8 cellular contexts compared by ENCODE assay signal in the genomic region with DNA sequence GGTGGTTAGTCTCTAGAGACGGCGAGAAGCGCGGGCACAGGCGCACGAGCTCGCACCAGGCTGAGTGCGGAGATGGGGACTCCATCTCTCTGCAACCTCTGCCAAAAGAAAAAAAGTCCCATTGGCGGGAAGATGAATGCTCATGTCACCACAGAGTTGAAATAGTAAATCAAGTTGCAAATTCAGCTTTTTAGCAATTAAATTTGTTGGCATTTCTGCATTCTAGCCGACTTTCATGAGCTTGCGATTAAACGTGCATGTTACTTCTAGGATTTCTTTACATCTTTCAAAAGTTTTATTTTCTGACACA. TPM values are rescaled to one million over a fixed set of nuclear protein-coding genes. Genes with fewer than 3 reads are reported as not detected.
DNase-seq lines count a peak whose midpoint lies in the region; ATAC-seq, FAIRE-seq and TF ChIP-seq lines count a peak whose summit lies in the region.

No MANE protein-coding gene starts in this region.

- peaks cover 34% of the 10 kb centered on the region for H3K4me1 Mint-ChIP-seq in stimulated activated naive CD8-positive, alpha-beta T cell treated with anti-CD3 and anti-CD28 coated beads, Interleukin-15, amount 100 ng/mL, for 72 hours

- peak overlapping the region; percentile 84 to 94 for H3K4me3 Mint-ChIP-seq in stimulated activated naive CD8-positive, alpha-beta T cell treated with anti-CD3 and anti-CD28 coated beads, Interleukin-15, amount 100 ng/mL, for 72 hours

- TF ChIP-seq CTCF in A673 (conservative IDR thresholded peaks at IDR 0.05; ENCODE audit: low read depth, low read length) (no peak), GM06990 (IDR thresholded peaks at IDR 0.05; ENCODE audit: insufficient read depth, low read length, poor library complexity, severe bottlenecking) (no peak), kidney (IDR thresholded peaks at IDR 0.05; ENCODE audit: borderline replicate concordance, extremely low read depth, insufficient read depth) (no peak)

- H3K9me3 Mint-ChIP-seq in stimulated activated naive CD8-positive, alpha-beta T cell treated with anti-CD3 and anti-CD28 coated beads, Interleukin-15, amount 100 ng/mL, for 72 hours = no peaks in the 10 kb centered on the region

- CTCF ChIA-PET in A673 (lab: Charles Lee) = no interaction called here

- intact Hi-C loops in A673 (cut with micrococcal nuclease; ENCODE audit: unreplicated experiment) (no loop called here), kidney (cut with DNase I) (no loop called here)

- peaks cover 19% of the 10 kb centered on the region for H3K4me1 ChIP-seq in A673 (ENCODE audit: insufficient read depth, low read length, poor library complexity, severe bottlenecking)
- peaks cover 3 to 4% of the 10 kb centered on the region in 2 donors for H3K4me1 ChIP-seq in kidney (ENCODE audit: control insufficient read depth in 1 of 2, insufficient read depth in 1 of 2, low read depth in 1 of 2, low read length in 2 of 2)

- H3K9me3 ChIP-seq in A673 (ENCODE audit: low read depth, low read length, poor library complexity, severe bottlenecking) = no peaks in the 10 kb centered on the region
- H3K9me3 ChIP-seq in kidney (ENCODE audit: control insufficient read depth in 1 of 2, low read length in 2 of 2) = no peaks in the 10 kb centered on the region

- no peaks in the 10 kb centered on the region for H3K27me3 Mint-ChIP-seq in stimulated activated naive CD8-positive, alpha-beta T cell treated with anti-CD3 and anti-CD28 coated beads, Interleukin-15, amount 100 ng/mL, for 72 hours

- ATAC-seq in HG02759 (IDR thresholded peaks at IDR 0.05; ENCODE audit: unreplicated experiment) = peak; percentile 53
- ATAC-seq in stimulated activated naive CD8-positive, alpha-beta T cell treated with anti-CD3 and anti-CD28 coated beads, Interleukin-15, amount 100 ng/mL, for 72 hours = peak; percentile 80

- H3K4me3 ChIP-seq in A673 (ENCODE audit: low read depth, low read length, poor library complexity, severe bottlenecking) = peak overlapping the region; percentile 94
- peak overlapping the region; percentile 95 for H3K4me3 ChIP-seq in GM06990 (replicated peaks; ENCODE audit: low read depth, low read length)
- peak overlapping the region; percentile 92 to 98 for H3K4me3 ChIP-seq in kidney (ENCODE audit: low read length in 2 of 2)

- POLR2A ChIA-PET in A673 (lab: Charles Lee; ENCODE audit: low non-redundant PET) = no interaction called here

- H3K36me3 ChIP-seq in A673 (ENCODE audit: insufficient read depth, low read length, poor library complexity, severe bottlenecking) (peaks cover 15% of the 10 kb centered on the region), GM06990 (ENCODE audit: control insufficient read depth, insufficient read depth, low read length) (no peaks in the 10 kb centered on the region; the same call in 1 of the 2 replicates), kidney (ENCODE audit: control insufficient read depth in 1 of 2, insufficient read depth in 2 of 2, low read length in 2 of 2) (peaks cover 0 to 8% of the 10 kb centered on the region in 2 donors)

- no peak for FAIRE-seq in kidney (lab: Jason Lieb, UNC)

- H3K27ac ChIP-seq in A673 (ENCODE audit: low read depth, low read length, poor library complexity, severe bottlenecking) (peak overlapping the region; percentile 80), kidney (ENCODE audit: low read depth in 2 of 2, low read length in 2 of 2) (peak overlapping the region in 1 of 2 donors; percentile 77)

- DNase-seq in A673 (ENCODE audit: low spot score) (peak; percentile 83), GM06990 (ENCODE audit: extremely low read depth, insufficient read length) (no peak), NCI-H1694 treated with DMSO at 0.1 percent for 48 hours (lab: John Stamatoyannopoulos, UW) (peak; percentile 33), astrocyte of the hippocampus (ENCODE audit: low read depth, low spot score) (peak; percentile 75), kidney (no peak), kidney tubule cell (ENCODE audit: low spot score) (no peak)
- DNase-seq in stimulated activated naive CD8-positive, alpha-beta T cell treated with anti-CD3 and anti-CD28 coated beads, Interleukin-15, amount 100 ng/mL, for 72 hours = no peak

- no peaks in the 10 kb centered on the region for H3K27me3 ChIP-seq in A673 (replicated peaks; ENCODE audit: insufficient read depth, low read depth, low read length, poor library complexity)
- H3K27me3 ChIP-seq in GM06990 (replicated peaks; ENCODE audit: control insufficient read depth, insufficient read depth, low read length) = no peaks in the 10 kb centered on the region

- BruUV-seq in A673 (replicated peaks; lab: Mats Ljungman, UMichigan) = no TSS peak

- peak overlapping the region; percentile 77 to 80 for H3K9ac ChIP-seq in kidney (ENCODE audit: low read length in 2 of 2)

- peak overlapping the region; percentile 98 to 99 for H3K27ac Mint-ChIP-seq in stimulated activated naive CD8-positive, alpha-beta T cell treated with anti-CD3 and anti-CD28 coated beads, Interleukin-15, amount 100 ng/mL, for 72 hours

RNA-seq across cellular contexts. Expression of a gene that starts 0.6 kb away (rescaled TPM):
- total RNA-seq in A673 (2021) (20.1 and 20.4 TPM in 2 replicates), kidney (1.6 TPM)
- 3.7 TPM for polyA plus RNA-seq in kidney (ENCODE audit: insufficient read depth, low read depth, low replicate concordance)

RNA-seq across cellular contexts. Expression of a gene that starts 18.6 kb away (rescaled TPM):
- total RNA-seq in A673 (2021) (18.7 and 20.3 TPM in 2 replicates), kidney (20.1 TPM)
- polyA plus RNA-seq in kidney (ENCODE audit: insufficient read depth, low read depth, low replicate concordance) = 8.0 TPM

RNA-seq across cellular contexts. Expression of a gene that starts 18.7 kb away (rescaled TPM):
- 25.7 and 27.7 TPM in 2 replicates for total RNA-seq in A673 (2021)
- 43.7 TPM for total RNA-seq in kidney
- 39.9 TPM for polyA plus RNA-seq in kidney (ENCODE audit: insufficient read depth, low read depth, low replicate concordance)

Comparison
In these comparisons a context has a peak if more than half of its experiments do, and no peak if none do; other contexts are left out.
1. DNase-seq: peak in A673 (single experiment), NCI-H1694 treated with DMSO at 0.1 percent for 48 hours (single experiment) and astrocyte of the hippocampus (single experiment); none in GM06990 (single experiment), kidney (single experiment), stimulated activated naive CD8-positive, alpha-beta T cell treated with anti-CD3 and anti-CD28 coated beads, Interleukin-15, amount 100 ng/mL, for 72 hours (0 of 2) and kidney tubule cell (single experiment).
2. Peak in every context shown above with its lines, with median percentiles within 50 percentile points of each other: H3K4me3 ChIP-seq.